Comparison of ENCODE assay signal across 9 cellular contexts in the genomic region with DNA sequence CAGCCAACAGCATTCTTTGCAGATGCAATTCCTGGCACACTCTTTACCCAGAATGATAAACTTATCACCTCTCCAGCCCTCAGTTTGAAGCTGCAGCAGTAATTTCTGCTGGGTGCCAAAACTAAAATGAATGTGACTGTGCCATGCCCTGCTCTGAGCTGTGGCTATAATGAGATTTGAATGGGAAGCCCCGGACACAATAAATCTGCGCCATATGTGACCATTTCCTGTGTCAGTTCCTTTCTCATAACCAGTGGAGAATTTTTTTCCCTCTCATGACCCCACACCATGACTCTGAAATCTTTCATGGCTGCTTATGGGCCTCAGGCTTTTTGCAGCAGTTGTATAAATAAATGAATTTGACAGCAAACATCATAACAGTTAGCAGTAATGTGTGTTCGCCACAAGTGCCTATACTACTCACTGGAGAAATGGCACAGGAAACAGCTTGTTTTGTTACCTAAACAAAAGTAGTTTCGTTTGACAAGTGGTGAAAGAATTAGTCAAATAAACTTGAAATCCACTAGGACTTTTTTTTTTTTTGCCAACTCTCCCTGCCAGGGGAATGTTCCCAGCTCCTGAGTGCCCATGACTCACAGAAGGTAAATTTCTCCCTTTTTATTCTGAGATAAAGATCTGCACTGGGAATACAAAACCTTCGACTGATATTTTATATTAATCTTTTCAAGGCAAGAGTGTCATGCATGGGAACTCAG.
DNase-seq lines count a peak whose midpoint lies in the region; ATAC-seq and TF ChIP-seq lines count a peak whose summit lies in the region.
"Had no signal": no experiment of that assay in that cellular context is flagged by ENCODE, and none has a peak within 500 bp of the region (broad histone marks: within the 10 kb centered on the region; RNA-seq: fewer than 3 reads in every experiment).

No MANE protein-coding gene starts in this region.

- ATAC-seq in GM18907 (IDR thresholded peaks at IDR 0.05; ENCODE audit: unreplicated experiment) (peak; percentile 90), HG02623 (IDR thresholded peaks at IDR 0.05; ENCODE audit: unreplicated experiment) (peak; percentile 85), left lung (peak; percentile 88)

- no peaks in the 10 kb centered on the region for H3K9me3 ChIP-seq in left lung

- in situ Hi-C loops in GM13976 (cut with MboI; ENCODE audit: low sequenced_read_pairs, unreplicated experiment), result no loop called here

- DNase-seq in NCI-H2081 treated with DMSO at 0.1 percent for 48 hours (lab: John Stamatoyannopoulos, UW) (peak; percentile 30), left lung (no peak), middle frontal gyrus (ENCODE audit: extremely low spot score, low spot score) (no peak), epidermal melanocyte (ENCODE audit: insufficient read length, low spot score) (no peak), NCI-H748 (lab: John Stamatoyannopoulos, UW; ENCODE audit: unreplicated experiment) (no peak), GM13976 (ENCODE audit: low spot score) (no peak)

- H3K4me1 ChIP-seq in left lung, result peaks cover 0 to 5% of the 10 kb centered on the region in 2 donors

- no peaks in the 10 kb centered on the region for H3K36me3 ChIP-seq in left lung

- no peak for TF ChIP-seq CTCF in left lung (IDR thresholded peaks at IDR 0.05)
- TF ChIP-seq CTCF in GM13976 (IDR thresholded peaks at IDR 0.05; ENCODE audit: borderline replicate concordance, control extremely low read depth, extremely low read depth, insufficient read depth, missing control alignments), result no peak

- peak overlapping the region; percentile 51 to 72 for H3K27ac ChIP-seq in left lung
- H3K27ac ChIP-seq: coronary artery had no signal

- no peak overlapping the region for H3K4me3 ChIP-seq in left lung
- H3K4me3 ChIP-seq: coronary artery had no signal

- H3K27me3 ChIP-seq in left lung, result no peaks in the 10 kb centered on the region

- intact Hi-C loops in left lung (cut with DNase I), result no loop called here
